8 cellular contexts compared by ENCODE assay signal in genomic region chr12:132084681-132085635, GRCh38. TPM values are rescaled to one million over a fixed set of nuclear protein-coding genes. Genes with fewer than 3 reads are reported as not detected.
DNase-seq lines count a peak whose midpoint lies in the region; ATAC-seq and TF ChIP-seq lines count a peak whose summit lies in the region.

No MANE protein-coding gene starts in this region.

- no peaks in the 10 kb centered on the region for H3K27me3 Mint-ChIP-seq in CD8-positive, alpha-beta memory T cell
- no peaks in the 10 kb centered on the region for H3K27me3 Mint-ChIP-seq in activated T-cell treated with anti-CD3 and anti-CD28 coated beads, Interleukin-2, amount 50 U/mL, for 72 hours (ENCODE audit: low read depth)

- peaks cover 26 to 41% (median 38%) of the 10 kb centered on the region in 3 donors for H3K4me1 Mint-ChIP-seq in CD8-positive, alpha-beta memory T cell
- peaks cover 36% of the 10 kb centered on the region for H3K4me1 Mint-ChIP-seq in activated T-cell treated with anti-CD3 and anti-CD28 coated beads, Interleukin-2, amount 50 U/mL, for 72 hours (ENCODE audit: low read depth)

- no peaks in the 10 kb centered on the region for H3K9me3 ChIP-seq in CD8-positive, alpha-beta memory T cell (ENCODE audit: low read length)
- H3K9me3 ChIP-seq in GM23248 (ENCODE audit: low read depth) (no peaks in the 10 kb centered on the region), OCI-LY3 (ENCODE audit: insufficient read depth, low read length) (no peaks in the 10 kb centered on the region), neural cell (ENCODE audit: low read length) (no peaks in the 10 kb centered on the region), thyroid gland (no peaks in the 10 kb centered on the region)

- peaks cover 56% of the 10 kb centered on the region for H3K79me2 ChIP-seq in GM23248 (ENCODE audit: insufficient read depth)
- peaks cover 26% of the 10 kb centered on the region for H3K79me2 ChIP-seq in OCI-LY3 (ENCODE audit: low read length)
- no peaks in the 10 kb centered on the region for H3K79me2 ChIP-seq in neural cell (replicated peaks; ENCODE audit: insufficient read depth, low read length)

- H3K4me2 ChIP-seq in GM23248 (ENCODE audit: unreplicated experiment) (peak overlapping the region; percentile 82), OCI-LY3 (ENCODE audit: low read length) (peak overlapping the region; percentile 88), neural cell (ENCODE audit: low read length) (peak overlapping the region; percentile 89)

- peak overlapping the region; percentile 82 to 99 (median 90) for H3K27ac Mint-ChIP-seq in CD8-positive, alpha-beta memory T cell
- peak overlapping the region; percentile 94 for H3K27ac Mint-ChIP-seq in activated T-cell treated with anti-CD3 and anti-CD28 coated beads, Interleukin-2, amount 50 U/mL, for 72 hours

- peak overlapping the region; percentile 66 for H2AFZ ChIP-seq in GM23248
- peak overlapping the region; percentile 36; the same call in 1 of the 2 replicates for H2AFZ ChIP-seq in OCI-LY3 (ENCODE audit: low read depth, low read length)
- no peak overlapping the region for H2AFZ ChIP-seq in neural cell (ENCODE audit: low read depth, low read length)

- H3F3A ChIP-seq in GM23248 (ENCODE audit: insufficient read depth): peaks cover 13% of the 10 kb centered on the region; the same call in 1 of the 2 replicates
- no peaks in the 10 kb centered on the region for H3F3A ChIP-seq in neural cell (ENCODE audit: insufficient read depth, low read length, poor library complexity, severe bottlenecking)

- CTCF ChIA-PET in CD8-positive, alpha-beta memory T cell (lab: Charles Lee): no interaction called here

- no peaks in the 10 kb centered on the region for H3K27me3 ChIP-seq in CD8-positive, alpha-beta memory T cell (ENCODE audit: insufficient read depth, low read length, poor library complexity, severe bottlenecking)
- H3K27me3 ChIP-seq in GM23248 (replicated peaks; ENCODE audit: insufficient read depth) (no peaks in the 10 kb centered on the region), OCI-LY3 (ENCODE audit: low read depth, low read length) (no peaks in the 10 kb centered on the region), neural cell (ENCODE audit: insufficient read depth, low read depth, low read length) (no peaks in the 10 kb centered on the region), thyroid gland (no peaks in the 10 kb centered on the region)

- peak overlapping the region; percentile 84 for H3K4me3 ChIP-seq in CD8-positive, alpha-beta memory T cell (ENCODE audit: low read length)
- H3K4me3 ChIP-seq in GM23248 (peak overlapping the region; percentile 81), OCI-LY3 (ENCODE audit: low read length) (peak overlapping the region; percentile 97), fibroblast of pulmonary artery (replicated peaks; ENCODE audit: low read depth, low read length) (peak overlapping the region; percentile 75), neural cell (ENCODE audit: low read length) (peak overlapping the region; percentile 87), thyroid gland (replicated peaks in 1 of 3) (peak overlapping the region; percentile 62 to 97 (median 65))

- intact Hi-C loops in thyroid gland (cut with DNase I): loop anchor here (10.0 kb wide), 2 partner anchors 60 to 130 kb away; partner anchors contain the start of genes DDX51 and NOC4L

- TF ChIP-seq EP300 in neural cell (conservative IDR thresholded peaks at IDR 0.05; ENCODE audit: poor library complexity, severe bottlenecking): no peak

- H3K9me2 ChIP-seq in GM23248 (ENCODE audit: insufficient read depth) (no peaks in the 10 kb centered on the region), neural cell (ENCODE audit: insufficient read depth, low read length) (no peaks in the 10 kb centered on the region)

- H3K9ac ChIP-seq in GM23248 (peak overlapping the region; percentile 98), OCI-LY3 (ENCODE audit: low read length) (peak overlapping the region; percentile 83), neural cell (ENCODE audit: low read length) (peak overlapping the region; percentile 79)

- H3K36me3 Mint-ChIP-seq in CD8-positive, alpha-beta memory T cell: peaks cover 4 to 13% (median 7%) of the 10 kb centered on the region in 3 donors
- peaks cover 5 to 20% of the 10 kb centered on the region in 2 donors for H3K36me3 Mint-ChIP-seq in activated T-cell treated with anti-CD3 and anti-CD28 coated beads, Interleukin-2, amount 50 U/mL, for 72 hours (ENCODE audit: insufficient read depth in 2 of 2)

- H4K20me1 ChIP-seq in GM23248 (ENCODE audit: insufficient read depth) (no peaks in the 10 kb centered on the region), OCI-LY3 (ENCODE audit: insufficient read depth, low read length) (no peaks in the 10 kb centered on the region), neural cell (ENCODE audit: insufficient read depth) (no peaks in the 10 kb centered on the region)

- no peaks in the 10 kb centered on the region for H3K36me3 ChIP-seq in CD8-positive, alpha-beta memory T cell (ENCODE audit: insufficient read depth, low read length)
- no peaks in the 10 kb centered on the region; the same call in 1 of the 2 replicates for H3K36me3 ChIP-seq in GM23248 (ENCODE audit: low read depth)
- H3K36me3 ChIP-seq in OCI-LY3 (replicated peaks; ENCODE audit: low read depth, low read length): peaks cover 14% of the 10 kb centered on the region
- no peaks in the 10 kb centered on the region for H3K36me3 ChIP-seq in neural cell (ENCODE audit: insufficient read depth, low read length)
- H3K36me3 ChIP-seq in thyroid gland: no peaks in the 10 kb centered on the region

- DNase-seq in CD8-positive, alpha-beta memory T cell: peak; percentile 27 to 70 (median 38)
- peak; percentile 82 for DNase-seq in GM23248
- peak; percentile 73 to 80 for DNase-seq in activated T-cell treated with anti-CD3 and anti-CD28 coated beads, Interleukin-2, amount 50 U/mL, for 72 hours
- DNase-seq in fibroblast of pulmonary artery (ENCODE audit: low read depth): peak; percentile 52
- peak; percentile 44 to 53 for DNase-seq in thyroid gland
- no peak for DNase-seq in NCI-H2171 (lab: John Stamatoyannopoulos, UW)

- peak overlapping the region; percentile 83 to 95 (median 88) for H3K4me3 Mint-ChIP-seq in CD8-positive, alpha-beta memory T cell
- H3K4me3 Mint-ChIP-seq in activated T-cell treated with anti-CD3 and anti-CD28 coated beads, Interleukin-2, amount 50 U/mL, for 72 hours: peak overlapping the region; percentile 93 to 98

- peaks cover 0 to 2% (median 0%) of the 10 kb centered on the region in 5 donors for H3K9me3 Mint-ChIP-seq in CD8-positive, alpha-beta memory T cell
- H3K9me3 Mint-ChIP-seq in activated T-cell treated with anti-CD3 and anti-CD28 coated beads, Interleukin-2, amount 50 U/mL, for 72 hours: no peaks in the 10 kb centered on the region

- POLR2A ChIA-PET in CD8-positive, alpha-beta memory T cell (lab: Charles Lee): interaction anchor here (0.5 kb wide), 1 partner anchor 746 kb away, joined by 5 read pairs; no protein-coding TSS in a partner anchor

- no peak for TF ChIP-seq RAD21 in neural cell (conservative IDR thresholded peaks at IDR 0.05)

- peak; percentile 59 to 66 for ATAC-seq in activated T-cell treated with anti-CD3 and anti-CD28 coated beads, Interleukin-2, amount 50 U/mL, for 72 hours (replicated peaks in 1 of 2)

- TF ChIP-seq POLR2A in thyroid gland (IDR thresholded peaks at IDR 0.05): no peak

- TF ChIP-seq CTCF in OCI-LY3 (IDR thresholded peaks at IDR 0.05; ENCODE audit: low read depth, low read length) (no peak), fibroblast of pulmonary artery (IDR thresholded peaks at IDR 0.05; ENCODE audit: low read length, missing control alignments) (no peak), neural cell (IDR thresholded peaks at IDR 0.05; ENCODE audit: poor library complexity, severe bottlenecking) (no peak), thyroid gland (IDR thresholded peaks at IDR 0.05) (no peak)

- H3K27ac ChIP-seq in CD8-positive, alpha-beta memory T cell (ENCODE audit: low read depth, low read length): peak overlapping the region; percentile 81
- H3K27ac ChIP-seq in GM23248 (peak overlapping the region; percentile 81), OCI-LY3 (ENCODE audit: low read length) (peak overlapping the region; percentile 30), neural cell (ENCODE audit: low read length) (no peak overlapping the region), thyroid gland (peak overlapping the region in 2 of 3 donors; percentile 72 to 76)

- whole genome bisulfite sequencing in GM23248 (ENCODE audit: low coverage in 1 of 2, low lambda C conversion rate in 2 of 2, missing lambda C conversion rate in 2 of 2), 2 experiments: 4 to 5% methylated on average over 33 to 51 of the region's 51 CpGs
- 23 to 28% methylated on average over 20 to 32 of the region's 51 CpGs for WGBS in thyroid gland, 2 donors

- in situ Hi-C loops in GM23248 (cut with MboI): no loop called here

- peaks cover 24% of the 10 kb centered on the region for H3K4me1 ChIP-seq in CD8-positive, alpha-beta memory T cell (ENCODE audit: insufficient read depth, low read length)
- H3K4me1 ChIP-seq in GM23248 (ENCODE audit: insufficient read depth): peaks cover 14% of the 10 kb centered on the region; the same call in 1 of the 2 replicates
- peaks cover 25% of the 10 kb centered on the region for H3K4me1 ChIP-seq in OCI-LY3 (ENCODE audit: low read length)
- peaks cover 10 to 13% of the 10 kb centered on the region in 2 donors for H3K4me1 ChIP-seq in thyroid gland

TF ChIP-seq in neural cell, 6 proteins besides CTCF, POLR2A, EP300 and RAD21 (continues in another document):
- TF ChIP-seq POLR2AphosphoS5 (IDR thresholded peaks at IDR 0.05): no peak
- TF ChIP-seq SMC3 (conservative IDR thresholded peaks at IDR 0.05; ENCODE audit: poor library complexity): no peak
- no peak for TF ChIP-seq EZH2 (IDR thresholded peaks at IDR 0.05; ENCODE audit: borderline replicate concordance, insufficient read depth, low read length, poor library complexity, severe bottlenecking)
- no peak for TF ChIP-seq TAF1 (IDR thresholded peaks at IDR 0.05; ENCODE audit: low read depth)

RNA-seq across cellular contexts. Expression of gene DDX51, which starts 59.2 kb away (rescaled TPM):
- 10 to 100 TPM; 35.2 to 36.4 TPM for total RNA-seq in CD8-positive, alpha-beta memory T cell
- polyA plus RNA-seq in CD8-positive, alpha-beta memory T cell: 14.1 TPM
- total RNA-seq in GM23248 (2014; rRNA removed; shearing (Covaris generic)): 7.5 and 8.2 TPM in 2 replicates
- polyA plus RNA-seq in GM23248 (2016; fragmentation: Nextera tagmentation; extraction: Ambion mirVana) (3.0 and 3.7 TPM in 2 replicates), neural cell (17.6 and 22.8 TPM in 2 replicates)
- total RNA-seq in activated T-cell treated with anti-CD3 and anti-CD28 coated beads, Interleukin-2, amount 50 U/mL, for 72 hours: 10 to 100 TPM; 18.3 to 23.4 TPM
- polyA minus RNA-seq in neural cell: 13.0 and 14.1 TPM in 2 replicates
- total RNA-seq in thyroid gland: 10 to 100 TPM; 11.2 to 23.1 (median 13.7) TPM

RNA-seq across cellular contexts. Expression of gene NOC4L, which starts 59.3 kb away (rescaled TPM):
- 10 to 100 TPM; 55.7 to 56.0 TPM for total RNA-seq in CD8-positive, alpha-beta memory T cell
- polyA plus RNA-seq in CD8-positive, alpha-beta memory T cell: 25.1 TPM
- total RNA-seq in GM23248 (2014; rRNA removed; shearing (Covaris generic)): 7.2 and 10.2 TPM in 2 replicates
- polyA plus RNA-seq in GM23248 (2016; fragmentation: Nextera tagmentation; extraction: Ambion mirVana) (22.7 and 23.1 TPM in 2 replicates), neural cell (21.6 and 26.9 TPM in 2 replicates)
- 10 to 100 TPM; 19.4 to 21.2 TPM for total RNA-seq in activated T-cell treated with anti-CD3 and anti-CD28 coated beads, Interleukin-2, amount 50 U/mL, for 72 hours
- 10.8 and 16.8 TPM in 2 replicates for polyA minus RNA-seq in neural cell
- 10 to 100 TPM in 2 of 4 donors, 1 to 10 TPM in 2; 9.3 to 22.4 (median 10.1) TPM for total RNA-seq in thyroid gland
